Comparison of ENCODE assay signal across 1 cellular context in the genomic region with DNA sequence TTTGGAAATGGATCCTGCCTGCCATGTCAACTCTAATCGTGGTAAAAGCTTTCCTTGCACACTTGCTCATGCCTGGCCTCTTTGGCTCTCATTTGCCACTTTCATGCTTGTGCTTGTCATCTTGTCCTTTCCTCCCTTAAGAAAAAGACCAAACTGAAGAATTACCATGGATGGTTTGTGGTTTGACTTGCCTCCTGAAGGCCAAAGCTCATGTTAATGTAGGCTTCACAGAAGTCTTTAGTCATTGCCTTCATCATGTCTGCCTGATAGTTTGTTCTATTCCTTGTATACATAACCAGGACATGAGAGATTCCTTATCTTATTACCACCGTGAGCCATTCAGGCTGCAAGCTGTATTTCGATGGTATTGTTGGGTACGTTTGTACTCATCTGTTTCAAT.
TF ChIP-seq lines count a peak whose summit lies in the region.

No MANE protein-coding gene starts in this region.

TF ChIP-seq in K562, 482 proteins besides CTCF, POLR2A, EP300 and RAD21 (continued from another document and continues in another):
- TF ChIP-seq, protein P1, sequence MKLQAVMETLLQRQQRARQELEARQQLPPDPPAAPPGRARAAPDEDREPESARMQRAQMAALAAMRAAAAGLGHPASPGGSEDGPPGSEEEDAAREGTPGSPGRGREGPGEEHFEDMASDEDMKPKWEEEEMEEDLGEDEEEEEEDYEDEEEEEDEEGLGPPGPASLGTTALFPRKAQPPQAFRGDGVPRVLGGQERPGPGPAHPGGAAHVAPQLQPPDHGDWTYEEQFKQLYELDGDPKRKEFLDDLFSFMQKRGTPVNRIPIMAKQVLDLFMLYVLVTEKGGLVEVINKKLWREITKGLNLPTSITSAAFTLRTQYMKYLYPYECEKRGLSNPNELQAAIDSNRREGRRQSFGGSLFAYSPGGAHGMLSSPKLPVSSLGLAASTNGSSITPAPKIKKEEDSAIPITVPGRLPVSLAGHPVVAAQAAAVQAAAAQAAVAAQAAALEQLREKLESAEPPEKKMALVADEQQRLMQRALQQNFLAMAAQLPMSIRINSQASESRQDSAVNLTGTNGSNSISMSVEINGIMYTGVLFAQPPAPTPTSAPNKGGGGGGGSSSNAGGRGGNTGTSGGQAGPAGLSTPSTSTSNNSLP (IDR thresholded peaks at IDR 0.05; ENCODE audit: borderline replicate concordance, low read depth, low read length) = peak; percentile 65; the same call in 1 of the 2 replicates
- no peak for TF ChIP-seq FOXJ2 (tag; IDR thresholded peaks at IDR 0.05)
- peak; percentile 2 for TF ChIP-seq MEIS2 (IDR thresholded peaks at IDR 0.05; ENCODE audit: partially characterized antibody)
- TF ChIP-seq, protein P2, sequence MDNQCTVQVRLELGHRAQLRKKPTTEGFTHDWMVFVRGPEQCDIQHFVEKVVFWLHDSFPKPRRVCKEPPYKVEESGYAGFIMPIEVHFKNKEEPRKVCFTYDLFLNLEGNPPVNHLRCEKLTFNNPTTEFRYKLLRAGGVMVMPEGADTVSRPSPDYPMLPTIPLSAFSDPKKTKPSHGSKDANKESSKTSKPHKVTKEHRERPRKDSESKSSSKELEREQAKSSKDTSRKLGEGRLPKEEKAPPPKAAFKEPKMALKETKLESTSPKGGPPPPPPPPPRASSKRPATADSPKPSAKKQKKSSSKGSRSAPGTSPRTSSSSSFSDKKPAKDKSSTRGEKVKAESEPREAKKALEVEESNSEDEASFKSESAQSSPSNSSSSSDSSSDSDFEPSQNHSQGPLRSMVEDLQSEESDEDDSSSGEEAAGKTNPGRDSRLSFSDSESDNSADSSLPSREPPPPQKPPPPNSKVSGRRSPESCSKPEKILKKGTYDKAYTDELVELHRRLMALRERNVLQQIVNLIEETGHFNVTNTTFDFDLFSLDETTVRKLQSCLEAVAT (IDR thresholded peaks at IDR 0.05) = 0 out of 4 replicates have a peak, but pooled peaks of 1 of the 2 experiments have one; percentile 25
- TF ChIP-seq XRCC4 (IDR thresholded peaks at IDR 0.05; ENCODE audit: extremely low read depth, insufficient read depth, insufficient read length) = no peak
- TF ChIP-seq STAT5A (IDR thresholded peaks at IDR 0.05; ENCODE audit: borderline replicate concordance, low read length) = no peak
- TF ChIP-seq, protein P3, sequence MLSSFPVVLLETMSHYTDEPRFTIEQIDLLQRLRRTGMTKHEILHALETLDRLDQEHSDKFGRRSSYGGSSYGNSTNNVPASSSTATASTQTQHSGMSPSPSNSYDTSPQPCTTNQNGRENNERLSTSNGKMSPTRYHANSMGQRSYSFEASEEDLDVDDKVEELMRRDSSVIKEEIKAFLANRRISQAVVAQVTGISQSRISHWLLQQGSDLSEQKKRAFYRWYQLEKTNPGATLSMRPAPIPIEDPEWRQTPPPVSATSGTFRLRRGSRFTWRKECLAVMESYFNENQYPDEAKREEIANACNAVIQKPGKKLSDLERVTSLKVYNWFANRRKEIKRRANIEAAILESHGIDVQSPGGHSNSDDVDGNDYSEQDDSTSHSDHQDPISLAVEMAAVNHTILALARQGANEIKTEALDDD (IDR thresholded peaks at IDR 0.05) = peak; percentile 66; the same call in 1 of the 2 replicates
- TF ChIP-seq TAF7 (tag; IDR thresholded peaks at IDR 0.05) = no peak
- TF ChIP-seq KAT2B (IDR thresholded peaks at IDR 0.05; ENCODE audit: low read depth, low read length) = no peak
- TF ChIP-seq MCM7 (IDR thresholded peaks at IDR 0.05) = no peak
- TF ChIP-seq FOXA3 (CRISPR knock-in tag; conservative IDR thresholded peaks at IDR 0.05 in 1 of 2, IDR thresholded peaks at IDR 0.05 in 1 of 2) = peak; percentile 45 to 77; a peak in 2 of 4 replicates
- peak; percentile 10; the same call in 1 of the 2 replicates for TF ChIP-seq JUN (IDR thresholded peaks at IDR 0.05; ENCODE audit: borderline replicate concordance, low read depth, low read length)
- no peak for TF ChIP-seq JUN (CRISPR knock-in tag; IDR thresholded peaks at IDR 0.05; ENCODE audit: borderline replicate concordance)
- no peak for TF ChIP-seq ELF4 (CRISPR knock-in tag; IDR thresholded peaks at IDR 0.05)
- TF ChIP-seq, protein P4, sequence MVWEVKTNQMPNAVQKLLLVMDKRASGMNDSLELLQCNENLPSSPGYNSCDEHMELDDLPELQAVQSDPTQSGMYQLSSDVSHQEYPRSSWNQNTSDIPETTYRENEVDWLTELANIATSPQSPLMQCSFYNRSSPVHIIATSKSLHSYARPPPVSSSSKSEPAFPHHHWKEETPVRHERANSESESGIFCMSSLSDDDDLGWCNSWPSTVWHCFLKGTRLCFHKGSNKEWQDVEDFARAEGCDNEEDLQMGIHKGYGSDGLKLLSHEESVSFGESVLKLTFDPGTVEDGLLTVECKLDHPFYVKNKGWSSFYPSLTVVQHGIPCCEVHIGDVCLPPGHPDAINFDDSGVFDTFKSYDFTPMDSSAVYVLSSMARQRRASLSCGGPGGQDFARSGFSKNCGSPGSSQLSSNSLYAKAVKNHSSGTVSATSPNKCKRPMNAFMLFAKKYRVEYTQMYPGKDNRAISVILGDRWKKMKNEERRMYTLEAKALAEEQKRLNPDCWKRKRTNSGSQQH (CRISPR knock-in tag; IDR thresholded peaks at IDR 0.05) = no peak
- TF ChIP-seq HIVEP1 (CRISPR knock-in tag; IDR thresholded peaks at IDR 0.05) = no peak
- no peak for TF ChIP-seq MAFK (IDR thresholded peaks at IDR 0.05; ENCODE audit: low read length)
- TF ChIP-seq POLR3G (IDR thresholded peaks at IDR 0.05; ENCODE audit: extremely low read depth, insufficient read length, insufficient replicate concordance) = no peak
- no peak for TF ChIP-seq HNRNPL (IDR thresholded peaks at IDR 0.05; ENCODE audit: low read depth, low read length)
- TF ChIP-seq MCM3 (IDR thresholded peaks at IDR 0.05) = no peak
- no peak for TF ChIP-seq KLF13 (tag; IDR thresholded peaks at IDR 0.05; ENCODE audit: borderline replicate concordance, low read depth)
- peak; percentile 46 for TF ChIP-seq DPF2 (IDR thresholded peaks at IDR 0.05)
- TF ChIP-seq, protein P5, sequence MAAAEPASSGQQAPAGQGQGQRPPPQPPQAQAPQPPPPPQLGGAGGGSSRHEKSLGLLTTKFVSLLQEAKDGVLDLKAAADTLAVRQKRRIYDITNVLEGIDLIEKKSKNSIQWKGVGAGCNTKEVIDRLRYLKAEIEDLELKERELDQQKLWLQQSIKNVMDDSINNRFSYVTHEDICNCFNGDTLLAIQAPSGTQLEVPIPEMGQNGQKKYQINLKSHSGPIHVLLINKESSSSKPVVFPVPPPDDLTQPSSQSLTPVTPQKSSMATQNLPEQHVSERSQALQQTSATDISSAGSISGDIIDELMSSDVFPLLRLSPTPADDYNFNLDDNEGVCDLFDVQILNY (CRISPR knock-in tag; IDR thresholded peaks at IDR 0.05) = no peak
- TF ChIP-seq, protein P6, sequence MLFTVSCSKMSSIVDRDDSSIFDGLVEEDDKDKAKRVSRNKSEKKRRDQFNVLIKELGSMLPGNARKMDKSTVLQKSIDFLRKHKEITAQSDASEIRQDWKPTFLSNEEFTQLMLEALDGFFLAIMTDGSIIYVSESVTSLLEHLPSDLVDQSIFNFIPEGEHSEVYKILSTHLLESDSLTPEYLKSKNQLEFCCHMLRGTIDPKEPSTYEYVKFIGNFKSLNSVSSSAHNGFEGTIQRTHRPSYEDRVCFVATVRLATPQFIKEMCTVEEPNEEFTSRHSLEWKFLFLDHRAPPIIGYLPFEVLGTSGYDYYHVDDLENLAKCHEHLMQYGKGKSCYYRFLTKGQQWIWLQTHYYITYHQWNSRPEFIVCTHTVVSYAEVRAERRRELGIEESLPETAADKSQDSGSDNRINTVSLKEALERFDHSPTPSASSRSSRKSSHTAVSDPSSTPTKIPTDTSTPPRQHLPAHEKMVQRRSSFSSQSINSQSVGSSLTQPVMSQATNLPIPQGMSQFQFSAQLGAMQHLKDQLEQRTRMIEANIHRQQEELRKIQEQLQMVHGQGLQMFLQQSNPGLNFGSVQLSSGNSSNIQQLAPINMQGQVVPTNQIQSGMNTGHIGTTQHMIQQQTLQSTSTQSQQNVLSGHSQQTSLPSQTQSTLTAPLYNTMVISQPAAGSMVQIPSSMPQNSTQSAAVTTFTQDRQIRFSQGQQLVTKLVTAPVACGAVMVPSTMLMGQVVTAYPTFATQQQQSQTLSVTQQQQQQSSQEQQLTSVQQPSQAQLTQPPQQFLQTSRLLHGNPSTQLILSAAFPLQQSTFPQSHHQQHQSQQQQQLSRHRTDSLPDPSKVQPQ (CRISPR knock-in tag; IDR thresholded peaks at IDR 0.05; ENCODE audit: borderline replicate concordance) = no peak
- no peak for TF ChIP-seq SREBF1 (IDR thresholded peaks at IDR 0.05; ENCODE audit: borderline replicate concordance, low read depth, low read length)
- TF ChIP-seq HSF4 (CRISPR knock-in tag; IDR thresholded peaks at IDR 0.05; ENCODE audit: borderline replicate concordance) = no peak
- TF ChIP-seq, protein P7, sequence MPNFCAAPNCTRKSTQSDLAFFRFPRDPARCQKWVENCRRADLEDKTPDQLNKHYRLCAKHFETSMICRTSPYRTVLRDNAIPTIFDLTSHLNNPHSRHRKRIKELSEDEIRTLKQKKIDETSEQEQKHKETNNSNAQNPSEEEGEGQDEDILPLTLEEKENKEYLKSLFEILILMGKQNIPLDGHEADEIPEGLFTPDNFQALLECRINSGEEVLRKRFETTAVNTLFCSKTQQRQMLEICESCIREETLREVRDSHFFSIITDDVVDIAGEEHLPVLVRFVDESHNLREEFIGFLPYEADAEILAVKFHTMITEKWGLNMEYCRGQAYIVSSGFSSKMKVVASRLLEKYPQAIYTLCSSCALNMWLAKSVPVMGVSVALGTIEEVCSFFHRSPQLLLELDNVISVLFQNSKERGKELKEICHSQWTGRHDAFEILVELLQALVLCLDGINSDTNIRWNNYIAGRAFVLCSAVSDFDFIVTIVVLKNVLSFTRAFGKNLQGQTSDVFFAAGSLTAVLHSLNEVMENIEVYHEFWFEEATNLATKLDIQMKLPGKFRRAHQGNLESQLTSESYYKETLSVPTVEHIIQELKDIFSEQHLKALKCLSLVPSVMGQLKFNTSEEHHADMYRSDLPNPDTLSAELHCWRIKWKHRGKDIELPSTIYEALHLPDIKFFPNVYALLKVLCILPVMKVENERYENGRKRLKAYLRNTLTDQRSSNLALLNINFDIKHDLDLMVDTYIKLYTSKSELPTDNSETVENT (CRISPR knock-in tag; IDR thresholded peaks at IDR 0.05) = no peak
- 0 out of 4 replicates have a peak, but pooled peaks of 1 of the 2 experiments have one; percentile 11 for TF ChIP-seq RCOR1 (IDR thresholded peaks at IDR 0.05; ENCODE audit: borderline replicate concordance in 1 of 2, low read depth in 2 of 2, low read length in 2 of 2)
- TF ChIP-seq U2AF2 (optimal IDR thresholded peaks at IDR 0.05; ENCODE audit: low read depth, low read length) = no peak
- no peak for TF ChIP-seq ZC3H8 (IDR thresholded peaks at IDR 0.05)
- TF ChIP-seq GATAD2B (IDR thresholded peaks at IDR 0.05; ENCODE audit: borderline replicate concordance) = no peak
- TF ChIP-seq, protein P8, sequence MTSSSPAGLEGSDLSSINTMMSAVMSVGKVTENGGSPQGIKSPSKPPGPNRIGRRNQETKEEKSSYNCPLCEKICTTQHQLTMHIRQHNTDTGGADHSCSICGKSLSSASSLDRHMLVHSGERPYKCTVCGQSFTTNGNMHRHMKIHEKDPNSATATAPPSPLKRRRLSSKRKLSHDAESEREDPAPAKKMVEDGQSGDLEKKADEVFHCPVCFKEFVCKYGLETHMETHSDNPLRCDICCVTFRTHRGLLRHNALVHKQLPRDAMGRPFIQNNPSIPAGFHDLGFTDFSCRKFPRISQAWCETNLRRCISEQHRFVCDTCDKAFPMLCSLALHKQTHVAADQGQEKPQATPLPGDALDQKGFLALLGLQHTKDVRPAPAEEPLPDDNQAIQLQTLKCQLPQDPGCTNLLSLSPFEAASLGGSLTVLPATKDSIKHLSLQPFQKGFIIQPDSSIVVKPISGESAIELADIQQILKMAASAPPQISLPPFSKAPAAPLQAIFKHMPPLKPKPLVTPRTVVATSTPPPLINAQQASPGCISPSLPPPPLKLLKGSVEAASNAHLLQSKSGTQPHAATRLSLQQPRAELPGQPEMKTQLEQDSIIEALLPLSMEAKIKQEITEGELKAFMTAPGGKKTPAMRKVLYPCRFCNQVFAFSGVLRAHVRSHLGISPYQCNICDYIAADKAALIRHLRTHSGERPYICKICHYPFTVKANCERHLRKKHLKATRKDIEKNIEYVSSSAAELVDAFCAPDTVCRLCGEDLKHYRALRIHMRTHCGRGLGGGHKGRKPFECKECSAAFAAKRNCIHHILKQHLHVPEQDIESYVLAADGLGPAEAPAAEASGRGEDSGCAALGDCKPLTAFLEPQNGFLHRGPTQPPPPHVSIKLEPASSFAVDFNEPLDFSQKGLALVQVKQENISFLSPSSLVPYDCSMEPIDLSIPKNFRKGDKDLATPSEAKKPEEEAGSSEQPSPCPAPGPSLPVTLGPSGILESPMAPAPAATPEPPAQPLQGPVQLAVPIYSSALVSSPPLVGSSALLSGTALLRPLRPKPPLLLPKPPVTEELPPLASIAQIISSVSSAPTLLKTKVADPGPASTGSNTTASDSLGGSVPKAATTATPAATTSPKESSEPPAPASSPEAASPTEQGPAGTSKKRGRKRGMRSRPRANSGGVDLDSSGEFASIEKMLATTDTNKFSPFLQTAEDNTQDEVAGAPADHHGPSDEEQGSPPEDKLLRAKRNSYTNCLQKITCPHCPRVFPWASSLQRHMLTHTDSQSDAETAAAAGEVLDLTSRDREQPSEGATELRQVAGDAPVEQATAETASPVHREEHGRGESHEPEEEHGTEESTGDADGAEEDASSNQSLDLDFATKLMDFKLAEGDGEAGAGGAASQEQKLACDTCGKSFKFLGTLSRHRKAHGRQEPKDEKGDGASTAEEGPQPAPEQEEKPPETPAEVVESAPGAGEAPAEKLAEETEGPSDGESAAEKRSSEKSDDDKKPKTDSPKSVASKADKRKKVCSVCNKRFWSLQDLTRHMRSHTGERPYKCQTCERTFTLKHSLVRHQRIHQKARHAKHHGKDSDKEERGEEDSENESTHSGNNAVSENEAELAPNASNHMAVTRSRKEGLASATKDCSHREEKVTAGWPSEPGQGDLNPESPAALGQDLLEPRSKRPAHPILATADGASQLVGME (CRISPR knock-in tag; IDR thresholded peaks at IDR 0.05) = no peak
- no peak for TF ChIP-seq XRCC5 (IDR thresholded peaks at IDR 0.05; ENCODE audit: low read depth, low read length)
- TF ChIP-seq TAF1 (IDR thresholded peaks at IDR 0.05; ENCODE audit: control insufficient read depth, extremely low read depth, insufficient read depth, low read length, severe bottlenecking) = no peak
- no peak for TF ChIP-seq NR1H2 (CRISPR knock-in tag; IDR thresholded peaks at IDR 0.05)
- 0 out of 2 replicates have a peak, but pooled peaks have one; percentile 16 for TF ChIP-seq JUND (IDR thresholded peaks at IDR 0.05; ENCODE audit: borderline replicate concordance, low read depth, low read length)
- TF ChIP-seq JUND (tag; IDR thresholded peaks at IDR 0.05; ENCODE audit: borderline replicate concordance, low read depth, low read length) = no peak; the same call in 2 of the 3 replicates
- TF ChIP-seq ZNF354B (CRISPR knock-in tag; IDR thresholded peaks at IDR 0.05) = no peak
- TF ChIP-seq PYGO2 (tag; IDR thresholded peaks at IDR 0.05) = no peak
- TF ChIP-seq NFE2 (IDR thresholded peaks at IDR 0.05; ENCODE audit: low read depth) = peak; percentile 29; the same call in 1 of the 2 replicates
- no peak for TF ChIP-seq NR2C1 (IDR thresholded peaks at IDR 0.05)
- TF ChIP-seq NR2C1 (tag; IDR thresholded peaks at IDR 0.05) = no peak
- TF ChIP-seq, protein P9, sequence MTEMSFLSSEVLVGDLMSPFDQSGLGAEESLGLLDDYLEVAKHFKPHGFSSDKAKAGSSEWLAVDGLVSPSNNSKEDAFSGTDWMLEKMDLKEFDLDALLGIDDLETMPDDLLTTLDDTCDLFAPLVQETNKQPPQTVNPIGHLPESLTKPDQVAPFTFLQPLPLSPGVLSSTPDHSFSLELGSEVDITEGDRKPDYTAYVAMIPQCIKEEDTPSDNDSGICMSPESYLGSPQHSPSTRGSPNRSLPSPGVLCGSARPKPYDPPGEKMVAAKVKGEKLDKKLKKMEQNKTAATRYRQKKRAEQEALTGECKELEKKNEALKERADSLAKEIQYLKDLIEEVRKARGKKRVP (CRISPR knock-in tag; IDR thresholded peaks at IDR 0.05) = no peak
- TF ChIP-seq FUS (optimal IDR thresholded peaks at IDR 0.05; ENCODE audit: low read depth, low read length) = no peak
- TF ChIP-seq DIDO1 (tag; IDR thresholded peaks at IDR 0.05; ENCODE audit: low read depth) = no peak
